ENCODE assay signal across 8 cellular contexts in the genomic region with DNA sequence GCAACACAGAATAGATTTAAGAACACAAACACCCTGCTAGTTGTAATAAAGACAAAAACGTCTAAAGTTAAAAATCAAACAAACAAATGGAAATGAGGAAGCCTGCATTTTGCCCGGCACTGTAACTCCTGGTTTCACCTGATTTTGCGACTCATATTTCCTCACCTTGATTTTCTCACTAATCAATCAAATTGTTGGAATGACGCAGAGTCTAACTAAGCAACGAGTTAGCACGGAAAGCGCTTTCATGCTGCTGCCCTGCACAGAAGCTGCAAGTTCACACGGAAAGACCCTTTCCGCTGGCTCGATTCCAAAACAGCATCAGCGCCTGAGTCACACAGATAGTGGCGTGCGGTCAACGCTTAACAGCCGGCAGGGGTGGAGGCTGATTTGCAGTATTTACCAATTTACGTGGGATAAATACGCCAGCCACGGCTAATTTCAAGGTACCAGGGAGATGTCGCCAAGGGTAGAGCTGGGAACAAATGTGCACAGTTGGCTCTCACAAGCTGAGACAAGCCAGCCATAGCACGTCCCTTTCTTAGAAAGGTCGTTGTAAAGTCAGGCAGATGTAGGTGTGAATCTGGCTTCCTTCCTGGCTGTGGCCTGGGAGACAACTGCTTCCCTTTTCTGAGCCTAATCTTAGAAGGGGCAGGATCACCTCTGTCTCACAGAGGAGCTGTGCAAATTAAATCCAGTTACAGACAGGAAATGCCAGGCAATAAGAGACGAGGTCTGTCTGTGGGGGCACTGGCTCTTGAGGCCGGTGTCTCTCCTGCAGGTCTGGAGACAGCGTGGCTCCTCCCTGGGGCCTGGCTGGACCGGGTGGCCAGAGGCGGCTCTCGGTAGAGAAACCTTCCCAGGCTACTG.
DNase-seq lines count a peak whose midpoint lies in the region; ATAC-seq and TF ChIP-seq lines count a peak whose summit lies in the region.

No MANE protein-coding gene starts in this region.

- H3K36me3 ChIP-seq in A673 (ENCODE audit: insufficient read depth, low read length, poor library complexity, severe bottlenecking): no peaks in the 10 kb centered on the region

- no peak for TF ChIP-seq CTCF in A673 (conservative IDR thresholded peaks at IDR 0.05; ENCODE audit: low read depth, low read length)

- peak; percentile 59 for ATAC-seq in HG03571 (IDR thresholded peaks at IDR 0.05; ENCODE audit: unreplicated experiment)

- H3K4me1 ChIP-seq in A673 (ENCODE audit: insufficient read depth, low read length, poor library complexity, severe bottlenecking): peaks cover 11% of the 10 kb centered on the region

- no peak overlapping the region for H3K4me3 ChIP-seq in A673 (ENCODE audit: low read depth, low read length, poor library complexity, severe bottlenecking)

- peaks cover 24% of the 10 kb centered on the region for H3K4me1 Mint-ChIP-seq in activated naive CD8-positive, alpha-beta T cell (ENCODE audit: low read depth)

- peak; percentile 13 for TF ChIP-seq POLR2A in GM19099 (IDR thresholded peaks at IDR 0.05; ENCODE audit: extremely low read depth, insufficient read length, low read depth)

- peak overlapping the region; percentile 77 for H3K27ac Mint-ChIP-seq in activated naive CD8-positive, alpha-beta T cell

- no TSS peak for BruUV-seq in A673 (replicated peaks; lab: Mats Ljungman, UMichigan)

- H3K27ac ChIP-seq in A673 (ENCODE audit: low read depth, low read length, poor library complexity, severe bottlenecking): no peak overlapping the region

- no peaks in the 10 kb centered on the region for H3K27me3 Mint-ChIP-seq in activated naive CD8-positive, alpha-beta T cell

- POLR2A ChIA-PET in A673 (lab: Charles Lee; ENCODE audit: low non-redundant PET): no interaction called here

- CTCF ChIA-PET in A673 (lab: Charles Lee): no interaction called here

- H3K9me3 ChIP-seq in A673 (ENCODE audit: low read depth, low read length, poor library complexity, severe bottlenecking): no peaks in the 10 kb centered on the region

- DNase-seq in A673 (ENCODE audit: low spot score): peak; percentile 69
- DNase-seq in SKM-1 (lab: John Stamatoyannopoulos, UW; ENCODE audit: unreplicated experiment): peak; percentile 84
- peak; percentile 86 for DNase-seq in iris pigment epithelial cell (ENCODE audit: low read depth)
- DNase-seq in stimulated activated CD4-positive, alpha-beta T cell treated with anti-CD3 and anti-CD28 coated beads, Interleukin-4, amount 100 ng/mL, for 24 hours: peak; percentile 86
- no peak for DNase-seq in NCI-H226

- H3K9me3 Mint-ChIP-seq in activated naive CD8-positive, alpha-beta T cell (ENCODE audit: low read depth): no peaks in the 10 kb centered on the region

- intact Hi-C loops in A673 (cut with micrococcal nuclease; ENCODE audit: unreplicated experiment): no loop called here

- no peaks in the 10 kb centered on the region for H3K36me3 Mint-ChIP-seq in activated naive CD8-positive, alpha-beta T cell

- no peaks in the 10 kb centered on the region for H3K27me3 ChIP-seq in A673 (replicated peaks; ENCODE audit: insufficient read depth, low read depth, low read length, poor library complexity)

- peak overlapping the region; percentile 83 for H3K4me3 Mint-ChIP-seq in activated naive CD8-positive, alpha-beta T cell
